11 cellular contexts compared by ENCODE assay signal in genomic region chr10:72258617-72259016, GRCh38. TPM values are rescaled to one million over a fixed set of nuclear protein-coding genes. Genes with fewer than 3 reads are reported as not detected.
DNase-seq lines count a peak whose midpoint lies in the region; ATAC-seq, FAIRE-seq and TF ChIP-seq lines count a peak whose summit lies in the region.
"Had no signal": no experiment of that assay in that cellular context is flagged by ENCODE, and none has a peak within 500 bp of the region (broad histone marks: within the 10 kb centered on the region; RNA-seq: fewer than 3 reads in every experiment).

No MANE protein-coding gene starts in this region.

- no peaks in the 10 kb centered on the region for H3K27me3 ChIP-seq in right lobe of liver
- H3K27me3 ChIP-seq in HepG2 (ENCODE audit: control insufficient read depth in 1 of 2, insufficient read depth in 2 of 2, low read length in 2 of 2): no peaks in the 10 kb centered on the region
- H3K27me3 ChIP-seq in ascending aorta: no peaks in the 10 kb centered on the region
- H3K27me3 ChIP-seq in WERI-Rb-1 (ENCODE audit: insufficient read depth, low read depth, severe bottlenecking): no peaks in the 10 kb centered on the region
- no peaks in the 10 kb centered on the region for H3K27me3 ChIP-seq in SJCRH30

- H3K4me3 ChIP-seq in right lobe of liver (no peak overlapping the region), HepG2 (replicated peaks in 1 of 3; ENCODE audit: insufficient read depth in 1 of 3, low read depth in 2 of 3, low read length in 3 of 3) (no peak overlapping the region), ascending aorta (no peak overlapping the region), WERI-Rb-1 (ENCODE audit: low read depth, low read length) (no peak overlapping the region), SJCRH30 (no peak overlapping the region)

- H2AFZ ChIP-seq in HepG2 (ENCODE audit: low read length): no peak overlapping the region

- no peaks in the 10 kb centered on the region for H3K79me2 ChIP-seq in HepG2 (ENCODE audit: insufficient read depth, low read length)

- H3K36me3 Mint-ChIP-seq in natural killer cell treated with Interleukin-12 subunit alpha and Interleukin-12 subunit beta and Interleukin-15 and Interleukin-18, amount 100 ng/mL, for 72 hours: no peaks in the 10 kb centered on the region

- H3K9ac ChIP-seq in HepG2 (ENCODE audit: insufficient read depth, low read depth, low read length): no peak overlapping the region

- H4K20me1 ChIP-seq in HepG2 (ENCODE audit: insufficient read depth, low read length): no peaks in the 10 kb centered on the region

- no peaks in the 10 kb centered on the region for H3K9me3 ChIP-seq in right lobe of liver
- H3K9me3 ChIP-seq in HepG2 (ENCODE audit: low read length): no peaks in the 10 kb centered on the region
- H3K9me3 ChIP-seq in ascending aorta: no peaks in the 10 kb centered on the region
- peaks cover 2% of the 10 kb centered on the region for H3K9me3 ChIP-seq in WERI-Rb-1 (ENCODE audit: severe bottlenecking)
- no peaks in the 10 kb centered on the region for H3K9me3 ChIP-seq in SJCRH30 (replicated peaks)

- in situ Hi-C loops in HepG2 (cut with HindIII; ENCODE audit: extremely low pct_ligation_motif_present, low pct_unique_long_range_greater_than_20kb): no loop called here

- TF ChIP-seq CTCF in right lobe of liver (IDR thresholded peaks at IDR 0.05) (no peak), HepG2 (CRISPR knock-in tag; IDR thresholded peaks at IDR 0.05) (no peak), ascending aorta (IDR thresholded peaks at IDR 0.05) (no peak), WERI-Rb-1 (IDR thresholded peaks at IDR 0.05; ENCODE audit: low read depth, low read length) (no peak)

- FAIRE-seq in HepG2 (lab: Jason Lieb, UNC): no peak

- no peaks in the 10 kb centered on the region for H3K27me3 Mint-ChIP-seq in natural killer cell treated with Interleukin-12 subunit alpha and Interleukin-12 subunit beta and Interleukin-15 and Interleukin-18, amount 100 ng/mL, for 72 hours

- TF ChIP-seq EP300 in HepG2 (IDR thresholded peaks at IDR 0.05; ENCODE audit: low read depth in 2 of 2, low read length in 2 of 2): no peak
- TF ChIP-seq EP300 in HepG2 (CRISPR knock-in tag; IDR thresholded peaks at IDR 0.05; ENCODE audit: borderline replicate concordance): no peak

- intact Hi-C loops in right lobe of liver (cut with DNase I) (no loop called here), HepG2 (cut with micrococcal nuclease; ENCODE audit: unreplicated experiment) (no loop called here), ascending aorta (cut with DNase I) (no loop called here)

- POLR2A ChIA-PET in HepG2 (lab: Yijun Ruan, JAX): interaction anchor here (3.1 to 5.8 kb wide), 2 partner anchors 15 to 63 kb away, joined by 53 to 155 read pairs; partner anchors contain the start of gene DDIT4

- no peak for TF ChIP-seq RAD21 in HepG2 (CRISPR knock-in tag; IDR thresholded peaks at IDR 0.05)

- 100% methylated on average over 1 of the region's 4 CpGs for WGBS in right lobe of liver (ENCODE audit: insufficient coverage, low coverage, low lambda C conversion rate, missing lambda C conversion rate)
- 94% methylated on average over 4 of the region's 4 CpGs for WGBS in HepG2 (ENCODE audit: low lambda C conversion rate)

- peak overlapping the region; percentile 53 for H3K4me3 Mint-ChIP-seq in natural killer cell treated with Interleukin-12 subunit alpha and Interleukin-12 subunit beta and Interleukin-15 and Interleukin-18, amount 100 ng/mL, for 72 hours

- H3K4me1 ChIP-seq in right lobe of liver (peaks cover 0 to 68% (median 18%) of the 10 kb centered on the region in 4 donors), HepG2 (ENCODE audit: insufficient read depth, low read length) (peaks cover 89% of the 10 kb centered on the region), ascending aorta (peaks cover 45 to 63% of the 10 kb centered on the region in 2 donors), SJCRH30 (peaks cover 38% of the 10 kb centered on the region)

- H3K27ac ChIP-seq in right lobe of liver (peak overlapping the region in 2 of 3 donors; percentile 85 to 97), HepG2 (ENCODE audit: extremely low read length, insufficient read depth, low read length) (no peak overlapping the region), ascending aorta (peak overlapping the region; percentile 80 to 91), WERI-Rb-1 (no peak overlapping the region), SJCRH30 (no peak overlapping the region)

- no peak overlapping the region for H3K4me2 ChIP-seq in HepG2 (ENCODE audit: low read depth, low read length)

- TF ChIP-seq POLR2A in right lobe of liver (IDR thresholded peaks at IDR 0.05): no peak
- no peak for TF ChIP-seq POLR2A in HepG2 (IDR thresholded peaks at IDR 0.05; ENCODE audit: insufficient read depth in 1 of 2, low read depth in 2 of 2, low read length in 2 of 2)

- no TSS peak for BruUV-seq in HepG2 (replicated peaks; lab: Mats Ljungman, UMichigan)

- H3K36me3 ChIP-seq in right lobe of liver (no peaks in the 10 kb centered on the region), HepG2 (replicated peaks in 1 of 2; ENCODE audit: control insufficient read depth in 1 of 2, insufficient read depth in 2 of 2, low read length in 2 of 2) (no peaks in the 10 kb centered on the region), ascending aorta (no peaks in the 10 kb centered on the region), WERI-Rb-1 (no peaks in the 10 kb centered on the region), SJCRH30 (no peaks in the 10 kb centered on the region)

- ATAC-seq in right lobe of liver (no peak), HepG2 (no peak)
- ATAC-seq in natural killer cell treated with Interleukin-12 subunit alpha and Interleukin-12 subunit beta and Interleukin-15 and Interleukin-18, amount 100 ng/mL, for 72 hours: no peak

- H3K27ac Mint-ChIP-seq in natural killer cell treated with Interleukin-12 subunit alpha and Interleukin-12 subunit beta and Interleukin-15 and Interleukin-18, amount 100 ng/mL, for 72 hours: peak overlapping the region; percentile 96 to 99

- DNase-seq in right lobe of liver (no peak), HepG2 (ENCODE audit: low spot score) (no peak), ascending aorta (ENCODE audit: low spot score in 2 of 2) (no peak), NCI-H345 (lab: John Stamatoyannopoulos, UW) (no peak), WERI-Rb-1 (no peak), SJCRH30 (no peak), NCI-H82 (lab: John Stamatoyannopoulos, UW) (no peak)
- DNase-seq in natural killer cell treated with Interleukin-12 subunit alpha and Interleukin-12 subunit beta and Interleukin-15 and Interleukin-18, amount 100 ng/mL, for 72 hours (ENCODE audit: low spot score): no peak
- DNase-seq: COR-L47, KBM-7, NCI-H446 treated with DMSO at 0.1 percent for 48 hours had no signal

- CTCF ChIA-PET in HepG2 (lab: Yijun Ruan, JAX; ENCODE audit: low intra/inter-chr PET ratio, low total read pairs): no interaction called here

- H3K4me1 Mint-ChIP-seq in natural killer cell treated with Interleukin-12 subunit alpha and Interleukin-12 subunit beta and Interleukin-15 and Interleukin-18, amount 100 ng/mL, for 72 hours (ENCODE audit: low read depth in 2 of 2): peaks cover 59 to 62% of the 10 kb centered on the region in 2 donors

- no peaks in the 10 kb centered on the region for H3K9me3 Mint-ChIP-seq in natural killer cell treated with Interleukin-12 subunit alpha and Interleukin-12 subunit beta and Interleukin-15 and Interleukin-18, amount 100 ng/mL, for 72 hours

RNA-seq across cellular contexts. Expression of gene DDIT4, which starts 15.1 kb away (rescaled TPM):
- total RNA-seq in right lobe of liver (100 to 1,000 TPM in 4 of 6 experiments, 10 to 100 TPM in 2; 51.7 to 180 (median 143) TPM), HepG2 (2016; rRNA removed; fragmentation: Illumina TruSeq; extraction: Trizol) (35.2 and 35.6 TPM in 2 replicates), ascending aorta (394 TPM)
- 17.3 and 17.4 TPM in 2 replicates for total RNA-seq in HepG2 (2016; cell fraction: cytosol; rRNA removed; fragmentation: Illumina TruSeq; extraction: Trizol; ENCODE audit: low read depth)
- 35.9 and 37.2 TPM in 2 replicates for total RNA-seq in HepG2 (2016; cell fraction: insoluble cytoplasmic fraction; rRNA removed; fragmentation: Illumina TruSeq; extraction: Trizol)
- 34.5 and 35.2 TPM in 2 replicates for total RNA-seq in HepG2 (2016; cell fraction: membrane; rRNA removed; fragmentation: Illumina TruSeq; extraction: Trizol)
- total RNA-seq in HepG2 (2016; cell fraction: nucleus; rRNA removed; fragmentation: Illumina TruSeq; extraction: Trizol): 19.2 and 19.4 TPM in 2 replicates
- 40.7 and 78.9 TPM in 2 replicates for polyA plus RNA-seq in HepG2 (2011; rRNA removed)
- polyA plus RNA-seq in HepG2 (2011; cell fraction: cytosol; rRNA removed): 47.3 and 59.3 TPM in 2 replicates
- 73.1 and 98.3 TPM in 2 replicates for polyA plus RNA-seq in HepG2 (2011; cell fraction: nucleus; rRNA removed)
- 82.2 and 137 TPM in 2 replicates for polyA plus RNA-seq in HepG2 (2012)
- 3.8 and 5.2 TPM in 2 replicates for polyA plus RNA-seq in HepG2 (2016; cell fraction: cytosol; fragmentation: Illumina TruSeq; extraction: Trizol; ENCODE audit: low read depth)
- 24.9 and 26.7 TPM in 2 replicates for polyA plus RNA-seq in HepG2 (2016; cell fraction: insoluble cytoplasmic fraction; fragmentation: Illumina TruSeq; extraction: Trizol; ENCODE audit: low read depth)
- polyA plus RNA-seq in HepG2 (2016; cell fraction: membrane; fragmentation: Illumina TruSeq; extraction: Trizol; ENCODE audit: low read depth): 8.1 and 8.4 TPM in 2 replicates
- polyA plus RNA-seq in HepG2 (2016; cell fraction: nucleus; fragmentation: Illumina TruSeq; extraction: Trizol; ENCODE audit: insufficient read depth, low read depth): 27.3 and 28.4 TPM in 2 replicates
- polyA minus RNA-seq in HepG2 (2011; rRNA and poly(A)+ RNA removed; ENCODE audit: low replicate concordance): 150 and 161 TPM in 2 replicates
- 74.7 and 77.2 TPM in 2 replicates for polyA minus RNA-seq in HepG2 (2011; cell fraction: cytosol; rRNA and poly(A)+ RNA removed)
- 51.2 and 56.2 TPM in 2 replicates for polyA minus RNA-seq in HepG2 (2011; cell fraction: nucleus; rRNA and poly(A)+ RNA removed)
- total RNA-seq in natural killer cell treated with Interleukin-12 subunit alpha and Interleukin-12 subunit beta and Interleukin-15 and Interleukin-18, amount 100 ng/mL, for 72 hours: 100 to 1,000 TPM; 189 to 207 TPM
- total RNA-seq in SJCRH30 (2014; rRNA removed; shearing (Covaris generic)): 84.5 and 94.2 TPM in 2 replicates

RNA-seq across cellular contexts. Expression of gene ASCC1, which starts 42.5 kb away (rescaled TPM):
- 10 to 100 TPM; 12.0 to 26.5 (median 14.5) TPM for total RNA-seq in right lobe of liver
- total RNA-seq in HepG2 (2016; rRNA removed; fragmentation: Illumina TruSeq; extraction: Trizol): 30.1 and 51.0 TPM in 2 replicates
- total RNA-seq in HepG2 (2016; cell fraction: cytosol; rRNA removed; fragmentation: Illumina TruSeq; extraction: Trizol; ENCODE audit: low read depth): 5.7 and 7.9 TPM in 2 replicates
- total RNA-seq in HepG2 (2016; cell fraction: insoluble cytoplasmic fraction; rRNA removed; fragmentation: Illumina TruSeq; extraction: Trizol): 31.9 and 52.7 TPM in 2 replicates
- 8.5 and 11.2 TPM in 2 replicates for total RNA-seq in HepG2 (2016; cell fraction: membrane; rRNA removed; fragmentation: Illumina TruSeq; extraction: Trizol)
- 19.7 and 20.4 TPM in 2 replicates for total RNA-seq in HepG2 (2016; cell fraction: nucleus; rRNA removed; fragmentation: Illumina TruSeq; extraction: Trizol)
- 16.6 and 21.6 TPM in 2 replicates for polyA plus RNA-seq in HepG2 (2011; rRNA removed)
- polyA plus RNA-seq in HepG2 (2011; cell fraction: cytosol; rRNA removed): 12.4 and 18.1 TPM in 2 replicates
- polyA plus RNA-seq in HepG2 (2011; cell fraction: nucleus; rRNA removed): 7.4 and 10.0 TPM in 2 replicates
- polyA plus RNA-seq in HepG2 (2012): 23.8 and 25.1 TPM in 2 replicates
- 2.5 and 3.4 TPM in 2 replicates for polyA plus RNA-seq in HepG2 (2016; cell fraction: cytosol; fragmentation: Illumina TruSeq; extraction: Trizol; ENCODE audit: low read depth)
- 47.4 and 47.8 TPM in 2 replicates for polyA plus RNA-seq in HepG2 (2016; cell fraction: insoluble cytoplasmic fraction; fragmentation: Illumina TruSeq; extraction: Trizol; ENCODE audit: low read depth)
- polyA plus RNA-seq in HepG2 (2016; cell fraction: membrane; fragmentation: Illumina TruSeq; extraction: Trizol; ENCODE audit: low read depth): 5.9 and 6.9 TPM in 2 replicates
- polyA plus RNA-seq in HepG2 (2016; cell fraction: nucleus; fragmentation: Illumina TruSeq; extraction: Trizol; ENCODE audit: insufficient read depth, low read depth): 22.3 and 27.0 TPM in 2 replicates
- polyA minus RNA-seq in HepG2 (2011; rRNA and poly(A)+ RNA removed; ENCODE audit: low replicate concordance): 21.8 and 33.7 TPM in 2 replicates
- 16.5 and 21.2 TPM in 2 replicates for polyA minus RNA-seq in HepG2 (2011; cell fraction: cytosol; rRNA and poly(A)+ RNA removed)
- polyA minus RNA-seq in HepG2 (2011; cell fraction: nucleus; rRNA and poly(A)+ RNA removed): 25.8 and 32.3 TPM in 2 replicates
- total RNA-seq in ascending aorta: 5.5 TPM
- total RNA-seq in natural killer cell treated with Interleukin-12 subunit alpha and Interleukin-12 subunit beta and Interleukin-15 and Interleukin-18, amount 100 ng/mL, for 72 hours: 10 to 100 TPM; 30.9 to 35.7 TPM
- total RNA-seq in SJCRH30 (2014; rRNA removed; shearing (Covaris generic)): 30.0 and 34.9 TPM in 2 replicates

RNA-seq across cellular contexts. Expression of gene ANAPC16, which starts 42.8 kb away (rescaled TPM):
- total RNA-seq in right lobe of liver (10 to 100 TPM; 38.6 to 79.2 (median 51.3) TPM), HepG2 (2016; rRNA removed; fragmentation: Illumina TruSeq; extraction: Trizol) (74.8 and 95.6 TPM in 2 replicates), ascending aorta (22.8 TPM)
- 91.2 and 103 TPM in 2 replicates for total RNA-seq in HepG2 (2016; cell fraction: cytosol; rRNA removed; fragmentation: Illumina TruSeq; extraction: Trizol; ENCODE audit: low read depth)
- total RNA-seq in HepG2 (2016; cell fraction: insoluble cytoplasmic fraction; rRNA removed; fragmentation: Illumina TruSeq; extraction: Trizol): 76.8 and 94.9 TPM in 2 replicates
- 149 and 166 TPM in 2 replicates for total RNA-seq in HepG2 (2016; cell fraction: membrane; rRNA removed; fragmentation: Illumina TruSeq; extraction: Trizol)
- total RNA-seq in HepG2 (2016; cell fraction: nucleus; rRNA removed; fragmentation: Illumina TruSeq; extraction: Trizol): 25.8 and 31.4 TPM in 2 replicates
- polyA plus RNA-seq in HepG2 (2011; rRNA removed): 70.4 and 89.4 TPM in 2 replicates
- polyA plus RNA-seq in HepG2 (2011; cell fraction: cytosol; rRNA removed): 49.3 and 62.9 TPM in 2 replicates
- 10.9 and 14.2 TPM in 2 replicates for polyA plus RNA-seq in HepG2 (2011; cell fraction: nucleus; rRNA removed)
- polyA plus RNA-seq in HepG2 (2012): 59.2 and 62.8 TPM in 2 replicates
- polyA plus RNA-seq in HepG2 (2016; cell fraction: cytosol; fragmentation: Illumina TruSeq; extraction: Trizol; ENCODE audit: low read depth): 138 and 184 TPM in 2 replicates
- polyA plus RNA-seq in HepG2 (2016; cell fraction: insoluble cytoplasmic fraction; fragmentation: Illumina TruSeq; extraction: Trizol; ENCODE audit: low read depth): 106 and 114 TPM in 2 replicates
- polyA plus RNA-seq in HepG2 (2016; cell fraction: membrane; fragmentation: Illumina TruSeq; extraction: Trizol; ENCODE audit: low read depth): 159 and 184 TPM in 2 replicates
- polyA plus RNA-seq in HepG2 (2016; cell fraction: nucleus; fragmentation: Illumina TruSeq; extraction: Trizol; ENCODE audit: insufficient read depth, low read depth): 52.6 and 58.6 TPM in 2 replicates
- polyA minus RNA-seq in HepG2 (2011; rRNA and poly(A)+ RNA removed; ENCODE audit: low replicate concordance): 27.8 and 41.1 TPM in 2 replicates
- 13.3 and 15.2 TPM in 2 replicates for polyA minus RNA-seq in HepG2 (2011; cell fraction: cytosol; rRNA and poly(A)+ RNA removed)
- polyA minus RNA-seq in HepG2 (2011; cell fraction: nucleus; rRNA and poly(A)+ RNA removed): 9.3 and 13.2 TPM in 2 replicates
- 10 to 100 TPM; 39.6 to 79.3 TPM for total RNA-seq in natural killer cell treated with Interleukin-12 subunit alpha and Interleukin-12 subunit beta and Interleukin-15 and Interleukin-18, amount 100 ng/mL, for 72 hours
- total RNA-seq in SJCRH30 (2014; rRNA removed; shearing (Covaris generic)): 71.9 and 72.2 TPM in 2 replicates

Comparison
In these comparisons a context has a peak if more than half of its experiments do, and no peak if none do; other contexts are left out.
1. H3K27ac ChIP-seq: peak in right lobe of liver (2 of 3) and ascending aorta (2 of 2); none in HepG2 (single experiment), WERI-Rb-1 (single experiment) and SJCRH30 (single experiment).